Comparison of ENCODE assay signal across 11 cellular contexts in genomic region chr14:75479770-75480600, GRCh38. TPM values are rescaled to one million over a fixed set of nuclear protein-coding genes. Genes with fewer than 3 reads are reported as not detected.
DNase-seq lines count a peak whose midpoint lies in the region; ATAC-seq, FAIRE-seq and TF ChIP-seq lines count a peak whose summit lies in the region.
"Had no signal": no experiment of that assay in that cellular context is flagged by ENCODE, and none has a peak within 500 bp of the region (broad histone marks: within the 10 kb centered on the region; RNA-seq: fewer than 3 reads in every experiment).

No MANE protein-coding gene starts in this region.

- ATAC-seq in GM21390 (IDR thresholded peaks at IDR 0.05; ENCODE audit: unreplicated experiment) (peak; percentile 91), HG03442 (IDR thresholded peaks at IDR 0.05; ENCODE audit: unreplicated experiment) (peak; percentile 42), pancreas (no peak)

- H3K27ac ChIP-seq in pancreas = no peak overlapping the region
- H3K27ac ChIP-seq: adrenal gland had no signal

- no peak for FAIRE-seq in GM12891 (lab: Jason Lieb, UNC)
- FAIRE-seq in pancreas (lab: Jason Lieb, UNC) = no peak
- FAIRE-seq: G401.6 had no signal

- TF ChIP-seq POLR2A in GM12891 (IDR thresholded peaks at IDR 0.05; ENCODE audit: low read depth, low read length) = no peak

- no peaks in the 10 kb centered on the region for H3K4me1 ChIP-seq in pancreas
- H3K4me1 ChIP-seq: adrenal gland had no signal

- WGBS in pancreas, 2 donors = 54% methylated on average over 11 of the region's 11 CpGs

- no peak for TF ChIP-seq CTCF in pancreas (IDR thresholded peaks at IDR 0.05)

- no peaks in the 10 kb centered on the region for H3K9me3 ChIP-seq in pancreas
- H3K9me3 ChIP-seq: adrenal gland had no signal

- no peak overlapping the region for H3K4me3 ChIP-seq in pancreas
- H3K4me3 ChIP-seq: adrenal gland had no signal

- DNase-seq in GM12891 (ENCODE audit: insufficient read length, low spot score) (no peak), germinal center (ENCODE audit: low spot score) (peak; percentile 57), NCI-H2029 treated with DMSO at 0.1 percent for 48 hours (lab: John Stamatoyannopoulos, UW) (no peak), DMS53 (lab: John Stamatoyannopoulos, UW) (no peak), NCI-H2171 treated with DMSO at 0.1 percent for 48 hours (lab: John Stamatoyannopoulos, UW) (no peak), pancreas (no peak)
- DNase-seq: NCI-H526 treated with DMSO at 0.1 percent for 48 hours had no signal

- no peaks in the 10 kb centered on the region for H3K36me3 ChIP-seq in pancreas
- H3K36me3 ChIP-seq: adrenal gland had no signal

- intact Hi-C loops in pancreas (cut with DNase I) = loop anchor here in 2 of 3 donors (5.0 to 10.0 kb wide), 2 partner anchors 168 to 175 kb away; no protein-coding TSS in a partner anchor

- no peaks in the 10 kb centered on the region for H3K27me3 ChIP-seq in pancreas
- H3K27me3 ChIP-seq: adrenal gland had no signal

TF ChIP-seq in GM12891, 5 proteins besides CTCF, POLR2A, EP300 and RAD21:
- TF ChIP-seq POU2F2 (IDR thresholded peaks at IDR 0.05; ENCODE audit: low read depth, low read length) = peak; percentile 17; the same call in 1 of the 2 replicates
- no peak for TF ChIP-seq PAX5 (IDR thresholded peaks at IDR 0.05; ENCODE audit: insufficient read depth, low read length, severe bottlenecking)
- peak; percentile 88 for TF ChIP-seq SPI1 (IDR thresholded peaks at IDR 0.05; ENCODE audit: low read depth, low read length)
- TF ChIP-seq POLR2AphosphoS5 (IDR thresholded peaks at IDR 0.05; ENCODE audit: low read depth, low read length) = no peak
- TF ChIP-seq TAF1 (IDR thresholded peaks at IDR 0.05; ENCODE audit: low read depth, low read length) = no peak

RNA-seq across cellular contexts. Expression of gene BATF, which starts 42.3 kb away (rescaled TPM):
- 74.9 TPM for polyA plus RNA-seq in GM12891 (2012; ENCODE audit: low read depth, missing spikeins)
- 1 to 10 TPM in 1 of 6 donors, under 1 TPM in 4, not detected in 1; 0.28 to 1.7 (median 0.63) TPM for total RNA-seq in pancreas
- polyA plus RNA-seq in pancreas = 1 to 10 TPM; 1.2 to 1.7 TPM

RNA-seq across cellular contexts. Expression of gene JDP2, which starts 52.2 kb away (rescaled TPM):
- polyA plus RNA-seq in GM12891 (2012; ENCODE audit: low read depth, missing spikeins) = 8.5 TPM
- total RNA-seq in pancreas = 10 to 100 TPM in 3 of 6 donors, 1 to 10 TPM in 3; 6.6 to 25.8 (median 9.7) TPM
- 10 to 100 TPM; 12.5 to 13.1 TPM for polyA plus RNA-seq in pancreas

Comparison
In these comparisons a context has a peak if more than half of its experiments do, and no peak if none do; other contexts are left out.
1. ATAC-seq: peak in GM21390 (single experiment) and HG03442 (single experiment); none in pancreas (0 of 4).